21 cellular contexts compared by ENCODE assay signal in genomic region chr15:31403606-31404005, GRCh38.
A peak's percentile ranks its signal among the peaks of the same experiment; 100 is the strongest.
DNase-seq lines count a peak whose midpoint lies in the region; ATAC-seq and TF ChIP-seq lines count a peak whose summit lies in the region.
"Had no signal": no experiment of that assay in that cellular context is flagged by ENCODE, and none has a peak within 500 bp of the region (broad histone marks: within the 10 kb centered on the region; RNA-seq: fewer than 3 reads in every experiment).

No MANE protein-coding gene starts in this region.

- no peaks in the 10 kb centered on the region for H3K36me3 ChIP-seq in left ventricle myocardium inferior
- H3K36me3 ChIP-seq in thoracic aorta, result no peaks in the 10 kb centered on the region
- H3K36me3 ChIP-seq: adrenal gland, MG63, upper lobe of right lung had no signal

- H3K4me1 ChIP-seq in left ventricle myocardium inferior, result peaks cover 22% of the 10 kb centered on the region
- peaks cover 7 to 25% of the 10 kb centered on the region in 2 donors for H3K4me1 ChIP-seq in thoracic aorta (ENCODE audit: control insufficient read depth in 1 of 2, low read depth in 2 of 2)

- H3K27ac ChIP-seq in left ventricle myocardium inferior (replicated peaks), result peak overlapping the region; percentile 72
- peak overlapping the region; percentile 77; the same call in 1 of the 2 replicates for H3K27ac ChIP-seq in VCaP
- H3K27ac ChIP-seq in thoracic aorta, result peak overlapping the region; percentile 76 to 81
- H3K27ac ChIP-seq: A549 had no signal

- no peak for ATAC-seq in thoracic aorta (ENCODE audit: insufficient number of reproducible peaks, low FRiP score, low read depth)
- ATAC-seq in GM21526 (IDR thresholded peaks at IDR 0.05; ENCODE audit: low FRiP score, unreplicated experiment), result no peak
- ATAC-seq: A549, upper lobe of right lung had no signal

- H3K27me3 ChIP-seq in left ventricle myocardium inferior (ENCODE audit: low read depth) (no peaks in the 10 kb centered on the region), thoracic aorta (replicated peaks; ENCODE audit: insufficient read depth) (no peaks in the 10 kb centered on the region)
- H3K27me3 ChIP-seq: adrenal gland; BLaER1 treated with 17β-estradiol and CSF1 and Interleukin-3, amounts not matched to agents 10 nM and 100 nM; MG63; upper lobe of right lung had no signal

- TF ChIP-seq CTCF in left ventricle myocardium inferior (IDR thresholded peaks at IDR 0.05; ENCODE audit: borderline replicate concordance), result no peak
- TF ChIP-seq CTCF in VCaP (conservative IDR thresholded peaks at IDR 0.05), result no peak
- TF ChIP-seq CTCF in fibroblast of mammary gland (conservative IDR thresholded peaks at IDR 0.05; ENCODE audit: control insufficient read depth, insufficient read depth, low read depth, low read length), result no peak
- TF ChIP-seq CTCF in thoracic aorta (IDR thresholded peaks at IDR 0.05), result no peak
- no peak for TF ChIP-seq CTCF in GM10266 (IDR thresholded peaks at IDR 0.05; ENCODE audit: control insufficient read depth, insufficient read depth, low read depth, missing control alignments)

- H3K4me3 ChIP-seq in left ventricle myocardium inferior (no peak overlapping the region), fibroblast of mammary gland (ENCODE audit: control insufficient read depth, low read depth, low read length) (no peak overlapping the region), thoracic aorta (no peak overlapping the region)
- H3K4me3 ChIP-seq: A549; adrenal gland; BLaER1 treated with 17β-estradiol and CSF1 and Interleukin-3, amounts not matched to agents 10 nM and 100 nM; MG63; upper lobe of right lung had no signal

- DNase-seq in left ventricle myocardium inferior (no peak), cardiac septum (ENCODE audit: low spot score) (no peak), fibroblast of mammary gland (ENCODE audit: low read depth) (peak; percentile 83), thoracic aorta (ENCODE audit: low spot score) (no peak), GM10266 (ENCODE audit: extremely low spot score) (no peak), NCI-H2029 treated with DMSO at 0.1 percent for 48 hours (lab: John Stamatoyannopoulos, UW) (no peak)
- DNase-seq: activated CD4-positive, alpha-beta memory T cell treated with anti-CD3 and anti-CD28 coated beads for 36 hours; activated CD4-positive, CD25-positive, alpha-beta regulatory T cell; activated gamma-delta T cell; adrenal gland; Calu3; H7; MG63; NCI-H1436 treated with DMSO at 0.1 percent for 48 hours; occipital lobe; stimulated activated CD8-positive, alpha-beta memory T cell treated with anti-CD3 and anti-CD28 coated beads, Interleukin-4, amount 100 ng/mL, for 48 hours; upper lobe of right lung had no signal

- intact Hi-C loops in left ventricle myocardium inferior (cut with micrococcal nuclease) (no loop called here), cardiac septum (cut with DNase I) (loop anchor here (2.0 to 5.0 kb wide), 2 partner anchors 31 to 79 kb away; no protein-coding TSS in a partner anchor)

- H3K9me3 ChIP-seq in left ventricle myocardium inferior (replicated peaks) (peaks cover 5% of the 10 kb centered on the region), thoracic aorta (peaks cover under 1% of the 10 kb centered on the region)
- H3K9me3 ChIP-seq: adrenal gland, upper lobe of right lung had no signal
